In the genomic region with DNA sequence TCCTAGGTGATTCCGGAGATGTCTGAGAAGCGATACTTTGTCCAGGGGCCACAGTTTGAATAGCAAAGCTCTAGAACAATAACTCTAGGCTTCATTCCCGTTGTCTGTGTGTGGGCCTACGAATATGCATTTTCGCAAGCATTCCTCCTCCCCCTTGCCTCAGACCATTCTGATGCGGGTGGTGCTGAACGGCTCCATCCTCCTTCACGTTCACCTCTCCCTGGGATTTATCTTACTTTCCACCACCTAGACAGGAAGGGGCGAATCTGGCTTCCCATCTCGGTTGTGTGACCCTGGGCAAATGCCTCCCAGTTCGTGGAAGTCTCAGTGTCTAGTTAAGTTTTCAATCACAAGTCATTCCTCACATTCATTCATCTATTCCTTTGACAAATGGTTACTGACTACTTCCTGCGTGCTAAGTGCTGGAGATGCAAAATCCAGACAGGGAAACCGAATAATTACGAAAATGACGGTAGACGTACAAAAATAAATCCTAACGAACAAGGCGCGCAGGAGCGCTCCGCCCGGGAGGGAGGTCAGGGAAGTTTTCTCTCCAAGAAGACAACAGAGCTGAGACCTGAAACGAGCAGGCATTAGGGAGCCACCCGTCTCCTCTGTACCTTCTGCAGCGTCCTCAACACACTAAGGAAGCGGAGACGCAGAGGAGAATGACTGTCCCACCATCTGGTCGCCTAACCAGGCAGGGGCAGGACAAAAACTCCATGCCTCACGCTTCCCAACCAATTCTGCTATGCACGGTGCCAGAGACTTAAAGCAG, we compare ENCODE assay signal across 1 cellular context.
TF ChIP-seq lines count a peak whose summit lies in the region.

No MANE protein-coding gene starts in this region.

TF ChIP-seq in IMR-90, 13 proteins besides CTCF, POLR2A, EP300 and RAD21:
- TF ChIP-seq RCOR1 (IDR thresholded peaks at IDR 0.05; ENCODE audit: insufficient replicate concordance, low read length) (no peak), MXI1 (IDR thresholded peaks at IDR 0.05; ENCODE audit: borderline replicate concordance, low read depth, low read length) (0 out of 2 replicates have a peak, but pooled peaks have one; percentile 49), SMC3 (IDR thresholded peaks at IDR 0.05; ENCODE audit: low read depth, low read length) (no peak)
